In genomic region chr9:93326056-93326455, GRCh38 we compare ENCODE assay signal across 17 cellular contexts.
"Had no signal": no experiment of that assay in that cellular context is flagged by ENCODE, and none has a peak within 500 bp of the region (broad histone marks: within the 10 kb centered on the region; RNA-seq: fewer than 3 reads in every experiment).

No MANE protein-coding gene starts in this region.

- H3K27ac ChIP-seq: cardiac muscle cell, hepatocyte, parathyroid adenoma, transverse colon had no signal

- H3K36me3 ChIP-seq: cardiac muscle cell, transverse colon had no signal

- H3K4me3 ChIP-seq: cardiac muscle cell, hepatocyte, lung, smooth muscle cell, transverse colon had no signal

- DNase-seq: activated CD4-positive, alpha-beta T cell treated with anti-CD3 and anti-CD28 coated beads for 48 hours; activated CD8-positive, alpha-beta T cell treated with anti-CD3 and anti-CD28 coated beads, Interleukin-2, amount 10 ng/mL, durations not matched to agents 7 days and 5 days; activated naive CD4-positive, alpha-beta T cell treated with anti-CD3 and anti-CD28 coated beads for 36 hours; midbrain; naive B cell; retina; substantia nigra; T-cell; T1000; transverse colon had no signal

- H3K4me1 ChIP-seq: parathyroid adenoma had no signal

- ATAC-seq: activated CD8-positive, alpha-beta T cell treated with anti-CD3 and anti-CD28 coated beads, Interleukin-2, amount 10 ng/mL, durations not matched to agents 7 days and 5 days; activated T-helper 17 cell treated with anti-CD3 and anti-CD28 coated beads, Interleukin-2, amount 50 U/mL, for 72 hours; stimulated activated effector memory CD8-positive, alpha-beta T cell treated with anti-CD3 and anti-CD28 coated beads, Interleukin-12 subunit alpha, Interleukin-12 subunit beta, amount 100 ng/mL, for 72 hours; T-cell had no signal

- H3K9me3 ChIP-seq: transverse colon had no signal

- H3K27me3 ChIP-seq: cardiac muscle cell, hepatocyte, transverse colon had no signal
